ENCODE assay signal across 1 cellular context in genomic region chr12:54379401-54380201, GRCh38.
TF ChIP-seq lines count a peak whose summit lies in the region.

No MANE protein-coding gene starts in this region.

TF ChIP-seq in HepG2, 621 proteins besides CTCF, POLR2A, EP300 and RAD21 (continued from another document and continues in another):
- no peak for TF ChIP-seq RERE (CRISPR knock-in tag; IDR thresholded peaks at IDR 0.05; ENCODE audit: low read depth)
- TF ChIP-seq ZGPAT (CRISPR knock-in tag; IDR thresholded peaks at IDR 0.05) = no peak
- TF ChIP-seq NPAS2 (CRISPR knock-in tag; IDR thresholded peaks at IDR 0.05; ENCODE audit: borderline replicate concordance) = no peak
- no peak for TF ChIP-seq AKAP8 (CRISPR knock-in tag; IDR thresholded peaks at IDR 0.05)
- TF ChIP-seq ATF1 (CRISPR knock-in tag; IDR thresholded peaks at IDR 0.05) = no peak
- no peak for TF ChIP-seq CENPBD1 (CRISPR knock-in tag; IDR thresholded peaks at IDR 0.05; ENCODE audit: borderline replicate concordance, low read depth)
- peak; percentile 89 for TF ChIP-seq KDM2A (CRISPR knock-in tag; IDR thresholded peaks at IDR 0.05; ENCODE audit: borderline replicate concordance, low read depth)
- TF ChIP-seq ZNF670 (CRISPR knock-in tag; IDR thresholded peaks at IDR 0.05; ENCODE audit: borderline replicate concordance) = no peak
- TF ChIP-seq RBM22 (optimal IDR thresholded peaks at IDR 0.05; ENCODE audit: low read length) = no peak
- TF ChIP-seq ZBTB21 (CRISPR knock-in tag; IDR thresholded peaks at IDR 0.05) = no peak
- TF ChIP-seq MED1 (CRISPR knock-in tag; IDR thresholded peaks at IDR 0.05) = no peak
- peak; percentile 37; the same call in 1 of the 2 replicates for TF ChIP-seq ZFX (CRISPR knock-in tag; IDR thresholded peaks at IDR 0.05; ENCODE audit: low read depth)
- TF ChIP-seq ZNF564 (CRISPR knock-in tag; IDR thresholded peaks at IDR 0.05) = no peak
- TF ChIP-seq ZNF781 (CRISPR knock-in tag; IDR thresholded peaks at IDR 0.05; ENCODE audit: borderline replicate concordance, not compliant biosample characterization) = peak; percentile 43
- no peak for TF ChIP-seq ZNF839 (CRISPR knock-in tag; IDR thresholded peaks at IDR 0.05; ENCODE audit: borderline replicate concordance)
- TF ChIP-seq ZNF557 (CRISPR knock-in tag; IDR thresholded peaks at IDR 0.05) = no peak
- TF ChIP-seq XRCC5 (optimal IDR thresholded peaks at IDR 0.05; ENCODE audit: low read length) = peak; percentile 99
- no peak for TF ChIP-seq ZNF317 (CRISPR knock-in tag; IDR thresholded peaks at IDR 0.05)
- no peak; the same call in 1 of the 2 replicates for TF ChIP-seq POGZ (CRISPR knock-in tag; IDR thresholded peaks at IDR 0.05)
- no peak for TF ChIP-seq ARNTL (CRISPR knock-in tag; IDR thresholded peaks at IDR 0.05)
- TF ChIP-seq AGO1 (IDR thresholded peaks at IDR 0.05; ENCODE audit: low read depth, low read length, poor library complexity, severe bottlenecking) = peak; percentile 64
- no peak for TF ChIP-seq ZNF496 (CRISPR knock-in tag; IDR thresholded peaks at IDR 0.05; ENCODE audit: insufficient replicate concordance)
- TF ChIP-seq NONO (IDR thresholded peaks at IDR 0.05) = no peak
- TF ChIP-seq NONO (CRISPR knock-in tag; conservative IDR thresholded peaks at IDR 0.05) = peak; percentile 71
- TF ChIP-seq SNAI1 (CRISPR knock-in tag; IDR thresholded peaks at IDR 0.05; ENCODE audit: borderline replicate concordance) = no peak
- TF ChIP-seq ELF1 (CRISPR knock-in tag; IDR thresholded peaks at IDR 0.05) = 0 out of 2 replicates have a peak, but pooled peaks have one; percentile 53
- peak; percentile 81; the same call in 1 of the 2 replicates for TF ChIP-seq HNF1B (CRISPR knock-in tag; IDR thresholded peaks at IDR 0.05)
- TF ChIP-seq ZNF784 (CRISPR knock-in tag; IDR thresholded peaks at IDR 0.05; ENCODE audit: borderline replicate concordance) = no peak
- no peak for TF ChIP-seq ZFP41 (CRISPR knock-in tag; IDR thresholded peaks at IDR 0.05; ENCODE audit: borderline replicate concordance)
- no peak for TF ChIP-seq DR1 (CRISPR knock-in tag; IDR thresholded peaks at IDR 0.05)
- TF ChIP-seq SMAD9 (CRISPR knock-in tag; IDR thresholded peaks at IDR 0.05) = no peak
- TF ChIP-seq ZNF740 (CRISPR knock-in tag; IDR thresholded peaks at IDR 0.05) = no peak
- no peak for TF ChIP-seq MLLT10 (CRISPR knock-in tag; IDR thresholded peaks at IDR 0.05)
- TF ChIP-seq SSRP1 (CRISPR knock-in tag; IDR thresholded peaks at IDR 0.05) = no peak
- peak; percentile 73; the same call in 1 of the 2 replicates for TF ChIP-seq ZBTB33 (CRISPR knock-in tag; IDR thresholded peaks at IDR 0.05)
- TF ChIP-seq HIC2 (CRISPR knock-in tag; IDR thresholded peaks at IDR 0.05; ENCODE audit: low read depth) = no peak
- TF ChIP-seq MAZ (IDR thresholded peaks at IDR 0.05; ENCODE audit: borderline replicate concordance, low read depth, low read length) = peak; percentile 45; the same call in 1 of the 2 replicates
- peak; percentile 21; the same call in 1 of the 2 replicates for TF ChIP-seq MAZ (CRISPR knock-in tag; IDR thresholded peaks at IDR 0.05; ENCODE audit: low read depth)
- no peak for TF ChIP-seq ZFP1 (CRISPR knock-in tag; IDR thresholded peaks at IDR 0.05)
- no peak for TF ChIP-seq GMEB2 (CRISPR knock-in tag; IDR thresholded peaks at IDR 0.05; ENCODE audit: low read depth)
- TF ChIP-seq ZNF878 (CRISPR knock-in tag; IDR thresholded peaks at IDR 0.05) = no peak
- TF ChIP-seq ZIK1 (CRISPR knock-in tag; IDR thresholded peaks at IDR 0.05; ENCODE audit: borderline replicate concordance, low read depth) = no peak
- TF ChIP-seq ZNF446 (CRISPR knock-in tag; IDR thresholded peaks at IDR 0.05) = no peak
- no peak for TF ChIP-seq ONECUT2 (CRISPR knock-in tag; IDR thresholded peaks at IDR 0.05)
- TF ChIP-seq ZHX1 (CRISPR knock-in tag; IDR thresholded peaks at IDR 0.05; ENCODE audit: low read depth) = no peak
- peak; percentile 31; the same call in 1 of the 2 replicates for TF ChIP-seq ZNF331 (CRISPR knock-in tag; IDR thresholded peaks at IDR 0.05)
- TF ChIP-seq ZSCAN31 (CRISPR knock-in tag; IDR thresholded peaks at IDR 0.05; ENCODE audit: low read depth) = no peak
- peak; percentile 36 for TF ChIP-seq IKZF4 (CRISPR knock-in tag; IDR thresholded peaks at IDR 0.05; ENCODE audit: borderline replicate concordance, low read depth, not compliant biosample characterization)
